In genomic region chr6:104705095-104705707, GRCh38 we compare ENCODE assay signal across 8 cellular contexts.
DNase-seq lines count a peak whose midpoint lies in the region; ATAC-seq and TF ChIP-seq lines count a peak whose summit lies in the region.

No MANE protein-coding gene starts in this region.

- no peak overlapping the region for H3K27ac ChIP-seq in ovary

- no peaks in the 10 kb centered on the region for H3K36me3 ChIP-seq in ovary

- TF ChIP-seq CTCF in ovary (IDR thresholded peaks at IDR 0.05) = no peak

- peaks cover 18% of the 10 kb centered on the region for H3K4me1 Mint-ChIP-seq in stimulated activated effector memory CD8-positive, alpha-beta T cell treated with anti-CD3 and anti-CD28 coated beads, Interleukin-12 subunit alpha, Interleukin-12 subunit beta, amount 100 ng/mL, for 72 hours

- H3K4me3 Mint-ChIP-seq in stimulated activated effector memory CD8-positive, alpha-beta T cell treated with anti-CD3 and anti-CD28 coated beads, Interleukin-12 subunit alpha, Interleukin-12 subunit beta, amount 100 ng/mL, for 72 hours = peak overlapping the region; percentile 35

- H3K9me3 Mint-ChIP-seq in stimulated activated effector memory CD8-positive, alpha-beta T cell treated with anti-CD3 and anti-CD28 coated beads, Interleukin-12 subunit alpha, Interleukin-12 subunit beta, amount 100 ng/mL, for 72 hours = no peaks in the 10 kb centered on the region

- H3K9me3 ChIP-seq in ovary = no peaks in the 10 kb centered on the region

- 70 to 79% (median 74%) methylated on average over 8 of the region's 8 CpGs for WGBS in ovary, 3 donors

- H3K27ac Mint-ChIP-seq in stimulated activated effector memory CD8-positive, alpha-beta T cell treated with anti-CD3 and anti-CD28 coated beads, Interleukin-12 subunit alpha, Interleukin-12 subunit beta, amount 100 ng/mL, for 72 hours = peak overlapping the region; percentile 54

- peak; percentile 60 for ATAC-seq in Right ventricle myocardium superior (ENCODE audit: poor library complexity)
- ATAC-seq in stimulated activated effector memory CD8-positive, alpha-beta T cell treated with anti-CD3 and anti-CD28 coated beads, Interleukin-12 subunit alpha, Interleukin-12 subunit beta, amount 100 ng/mL, for 72 hours = peak; percentile 82

- TF ChIP-seq EP300 in ovary (IDR thresholded peaks at IDR 0.05) = no peak

- DNase-seq in ACHN (peak; percentile 63), HPDE6-E6E7 (ENCODE audit: extremely low spot score) (peak; percentile 21), Right ventricle myocardium superior (no peak), ovary (no peak), NCI-H128 (lab: John Stamatoyannopoulos, UW; ENCODE audit: unreplicated experiment) (no peak), SK-N-DZ (ENCODE audit: low spot score) (no peak)
- peak; percentile 14 to 27 for DNase-seq in activated CD4-positive, alpha-beta T cell treated with anti-CD3 and anti-CD28 coated beads, Interleukin-2, amount 50 U/mL, for 4 hours
- no peak for DNase-seq in stimulated activated effector memory CD8-positive, alpha-beta T cell treated with anti-CD3 and anti-CD28 coated beads, Interleukin-12 subunit alpha, Interleukin-12 subunit beta, amount 100 ng/mL, for 72 hours (ENCODE audit: low spot score in 2 of 2)

- H3K27me3 ChIP-seq in ovary = no peaks in the 10 kb centered on the region

- intact Hi-C loops in Right ventricle myocardium superior (cut with DNase I) (no loop called here), ovary (cut with DNase I) (no loop called here)

- no peak for TF ChIP-seq POLR2A in ovary (IDR thresholded peaks at IDR 0.05)

- in situ Hi-C loops in ACHN (cut with HindIII; ENCODE audit: low pct_ligation_motif_present, low pct_unique_long_range_greater_than_20kb, low sequenced_read_pairs) = no loop called here

- no peaks in the 10 kb centered on the region for H3K4me1 ChIP-seq in ovary (ENCODE audit: insufficient read depth)

- no peak overlapping the region for H3K4me3 ChIP-seq in ovary

- H3K36me3 Mint-ChIP-seq in stimulated activated effector memory CD8-positive, alpha-beta T cell treated with anti-CD3 and anti-CD28 coated beads, Interleukin-12 subunit alpha, Interleukin-12 subunit beta, amount 100 ng/mL, for 72 hours = no peaks in the 10 kb centered on the region

Comparison
In these comparisons a context has a peak if more than half of its experiments do, and no peak if none do; other contexts are left out.
1. DNase-seq: peak in ACHN (single experiment), HPDE6-E6E7 (single experiment) and activated CD4-positive, alpha-beta T cell treated with anti-CD3 and anti-CD28 coated beads, Interleukin-2, amount 50 U/mL, for 4 hours (2 of 2); none in Right ventricle myocardium superior (single experiment), stimulated activated effector memory CD8-positive, alpha-beta T cell treated with anti-CD3 and anti-CD28 coated beads, Interleukin-12 subunit alpha, Interleukin-12 subunit beta, amount 100 ng/mL, for 72 hours (0 of 2), ovary (0 of 5), NCI-H128 (single experiment) and SK-N-DZ (single experiment).